Comparison of ENCODE assay signal across 28 cellular contexts in the genomic region with DNA sequence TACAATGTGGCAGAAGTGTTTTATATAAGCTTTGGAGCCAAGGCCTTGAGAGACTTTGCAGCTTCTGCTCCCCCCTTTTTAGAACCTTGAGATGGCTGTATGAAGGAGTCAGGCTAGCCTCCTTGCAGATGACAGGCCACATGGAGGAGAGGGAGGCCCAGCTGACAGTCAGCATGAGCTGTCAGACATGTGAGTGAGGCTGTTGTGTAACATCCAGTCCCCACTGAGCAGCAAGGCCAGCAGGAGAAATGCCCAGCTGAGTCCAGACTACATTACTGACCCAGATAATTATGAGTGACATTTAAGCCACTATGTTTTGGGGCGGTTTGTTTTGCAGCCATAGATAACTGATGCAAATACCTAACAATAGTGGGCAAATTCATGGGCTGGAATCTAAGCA.
DNase-seq lines count a peak whose midpoint lies in the region; FAIRE-seq and TF ChIP-seq lines count a peak whose summit lies in the region.
"Had no signal": no experiment of that assay in that cellular context is flagged by ENCODE, and none has a peak within 500 bp of the region (broad histone marks: within the 10 kb centered on the region; RNA-seq: fewer than 3 reads in every experiment).

No MANE protein-coding gene starts in this region.

- H3K4me1 Mint-ChIP-seq in astrocyte (ENCODE audit: low read depth, unreplicated experiment): no peaks in the 10 kb centered on the region
- no peaks in the 10 kb centered on the region for H3K4me1 Mint-ChIP-seq in Caco-2 (ENCODE audit: low read depth, unreplicated experiment)
- H3K4me1 Mint-ChIP-seq: activated naive CD8-positive, alpha-beta T cell treated with anti-CD3 and anti-CD28 coated beads, Interleukin-2, amount 50 U/mL, for 24 hours; stimulated activated naive B cell treated with anti-CD40 and anti-IgM and Interleukin-4, amounts not matched to agents 10 μg/mL and 1 μg/mL and 100 μg/mL, for 72 hours had no signal

- H4K20me1 ChIP-seq in astrocyte (ENCODE audit: insufficient read depth, low read length): no peaks in the 10 kb centered on the region

- no peak overlapping the region for H3K27ac ChIP-seq in astrocyte (ENCODE audit: low read depth, low read length)
- H3K27ac ChIP-seq: epithelial cell of prostate, skin epidermis, suprapubic skin had no signal

- H3K4me1 ChIP-seq in astrocyte (ENCODE audit: insufficient read depth, low read length) (peaks cover 6% of the 10 kb centered on the region), Caco-2 (no peaks in the 10 kb centered on the region)
- H3K4me1 ChIP-seq: BE2C, suprapubic skin had no signal

- H3K27me3 Mint-ChIP-seq in astrocyte (ENCODE audit: low read depth, unreplicated experiment): no peaks in the 10 kb centered on the region
- peaks cover 2% of the 10 kb centered on the region for H3K27me3 Mint-ChIP-seq in Caco-2 (ENCODE audit: insufficient read depth, unreplicated experiment)
- H3K27me3 Mint-ChIP-seq: activated CD4-positive, alpha-beta memory T cell treated with anti-CD3 and anti-CD28 coated beads for 36 hours; activated naive CD8-positive, alpha-beta T cell treated with anti-CD3 and anti-CD28 coated beads, Interleukin-2, amount 50 U/mL, for 24 hours had no signal

- FAIRE-seq in HTR-8/SVneo (lab: Jason Lieb, UNC): peak; percentile 70
- FAIRE-seq in astrocyte (lab: Jason Lieb, UNC): peak; percentile 75
- FAIRE-seq: colon, frontal cortex, GM12891 had no signal

- H3K27ac Mint-ChIP-seq in astrocyte (ENCODE audit: unreplicated experiment): no peak overlapping the region
- no peak overlapping the region for H3K27ac Mint-ChIP-seq in Caco-2 (ENCODE audit: unreplicated experiment)
- H3K27ac Mint-ChIP-seq: activated CD4-positive, alpha-beta memory T cell treated with anti-CD3 and anti-CD28 coated beads for 36 hours; activated naive CD8-positive, alpha-beta T cell treated with anti-CD3 and anti-CD28 coated beads, Interleukin-2, amount 50 U/mL, for 24 hours; stimulated activated naive B cell treated with anti-CD40 and anti-IgM and Interleukin-4, amounts not matched to agents 10 μg/mL and 1 μg/mL and 100 μg/mL, for 72 hours had no signal

- DNase-seq in HTR-8/SVneo (ENCODE audit: insufficient read length, low spot score): peak; percentile 8
- DNase-seq in astrocyte (ENCODE audit: low read depth): no peak
- DNase-seq in fibroblast of peridontal ligament (ENCODE audit: extremely low read depth): peak; percentile 39
- DNase-seq in renal cortical epithelial cell (ENCODE audit: low read depth): peak; percentile 12
- DNase-seq in Caco-2: no peak
- DNase-seq in activated CD4-positive, alpha-beta T cell treated with anti-CD3 and anti-CD28 coated beads for 1 hour: no peak
- no peak for DNase-seq in GM10266 (ENCODE audit: extremely low spot score)
- DNase-seq: ACHN; activated CD4-positive, alpha-beta memory T cell treated with anti-CD3 and anti-CD28 coated beads for 36 hours; activated CD4-positive, CD25-positive, alpha-beta regulatory T cell treated with anti-CD3 and anti-CD28 coated beads, Interleukin-2, amount 50 U/mL, for 72 hours; activated naive CD4-positive, alpha-beta T cell; activated naive CD8-positive, alpha-beta T cell treated with anti-CD3 and anti-CD28 coated beads, Interleukin-2, amount 50 U/mL, for 24 hours; BE2C; DMS153; HCEC 1CT; hippocampal formation; NCI-H146; NCI-H345; NCI-H748 treated with DMSO at 0.1 percent for 48 hours; SHP77; stimulated activated naive B cell treated with anti-CD40 and anti-IgM and Interleukin-4, amounts not matched to agents 10 μg/mL and 1 μg/mL and 100 μg/mL, for 72 hours; T-helper 2 cell had no signal

- no peak overlapping the region for H2AFZ ChIP-seq in astrocyte (ENCODE audit: low read depth, low read length)

- no peak overlapping the region for H3K4me3 ChIP-seq in astrocyte (ENCODE audit: insufficient read depth, low read depth, low read length)
- H3K4me3 ChIP-seq in Caco-2 (ENCODE audit: low read depth, low read length): no peak overlapping the region
- H3K4me3 ChIP-seq: skin epidermis, suprapubic skin had no signal

- BruUV-seq in Caco-2 (replicated peaks; lab: Mats Ljungman, UMichigan): no TSS peak

- intact Hi-C loops in Caco-2 (cut with micrococcal nuclease; ENCODE audit: unreplicated experiment): no loop called here

- no peaks in the 10 kb centered on the region for H3K9me3 Mint-ChIP-seq in astrocyte (ENCODE audit: unreplicated experiment)
- no peaks in the 10 kb centered on the region for H3K9me3 Mint-ChIP-seq in Caco-2 (ENCODE audit: unreplicated experiment)
- H3K9me3 Mint-ChIP-seq: activated CD4-positive, alpha-beta memory T cell treated with anti-CD3 and anti-CD28 coated beads for 36 hours; activated naive CD8-positive, alpha-beta T cell treated with anti-CD3 and anti-CD28 coated beads, Interleukin-2, amount 50 U/mL, for 24 hours had no signal

- CTCF ChIA-PET in Caco-2 (lab: Charles Lee): no interaction called here

- H3K27me3 ChIP-seq in astrocyte (ENCODE audit: insufficient read depth, low read length) (no peaks in the 10 kb centered on the region), Caco-2 (replicated peaks; ENCODE audit: control insufficient read depth, insufficient read depth, low read length) (no peaks in the 10 kb centered on the region)
- H3K27me3 ChIP-seq: BE2C, suprapubic skin had no signal

- H3K79me2 ChIP-seq in astrocyte (ENCODE audit: insufficient read depth, low read length): no peaks in the 10 kb centered on the region

- TF ChIP-seq CTCF in astrocyte (IDR thresholded peaks at IDR 0.05; ENCODE audit: insufficient read depth, low read depth, low read length) (no peak), Caco-2 (IDR thresholded peaks at IDR 0.05; ENCODE audit: insufficient read depth in 1 of 2, low read depth in 1 of 2, low read length in 1 of 2, severe bottlenecking in 1 of 2, unreplicated experiment in 1 of 2) (no peak), GM10266 (IDR thresholded peaks at IDR 0.05; ENCODE audit: control insufficient read depth, insufficient read depth, low read depth, missing control alignments) (no peak)

- H3K4me3 Mint-ChIP-seq in astrocyte (ENCODE audit: unreplicated experiment): no peak overlapping the region
- H3K4me3 Mint-ChIP-seq in Caco-2 (ENCODE audit: unreplicated experiment): no peak overlapping the region
- H3K4me3 Mint-ChIP-seq: activated CD4-positive, alpha-beta memory T cell treated with anti-CD3 and anti-CD28 coated beads for 36 hours; activated naive CD8-positive, alpha-beta T cell treated with anti-CD3 and anti-CD28 coated beads, Interleukin-2, amount 50 U/mL, for 24 hours; stimulated activated naive B cell treated with anti-CD40 and anti-IgM and Interleukin-4, amounts not matched to agents 10 μg/mL and 1 μg/mL and 100 μg/mL, for 72 hours had no signal

- H3K9me3 ChIP-seq in astrocyte (ENCODE audit: insufficient read depth, low read depth, low read length): no peaks in the 10 kb centered on the region
- no peaks in the 10 kb centered on the region for H3K9me3 ChIP-seq in Caco-2
- H3K9me3 ChIP-seq: BE2C, suprapubic skin had no signal

- H3K9ac ChIP-seq in astrocyte (ENCODE audit: low read length): no peak overlapping the region

- H3K36me3 ChIP-seq in astrocyte (ENCODE audit: insufficient read depth, low read length) (no peaks in the 10 kb centered on the region), Caco-2 (ENCODE audit: control insufficient read depth, insufficient read depth, low read length) (no peaks in the 10 kb centered on the region)
- H3K36me3 ChIP-seq: BE2C, suprapubic skin had no signal

- H3K36me3 Mint-ChIP-seq in astrocyte (ENCODE audit: low read depth, unreplicated experiment) (no peaks in the 10 kb centered on the region), Caco-2 (ENCODE audit: insufficient read depth, unreplicated experiment) (no peaks in the 10 kb centered on the region)
- H3K36me3 Mint-ChIP-seq: activated CD4-positive, alpha-beta memory T cell treated with anti-CD3 and anti-CD28 coated beads for 36 hours; stimulated activated naive B cell treated with anti-CD40 and anti-IgM and Interleukin-4, amounts not matched to agents 10 μg/mL and 1 μg/mL and 100 μg/mL, for 72 hours had no signal

- POLR2A ChIA-PET in Caco-2 (lab: Charles Lee): no interaction called here

- no peak overlapping the region for H3K4me2 ChIP-seq in astrocyte (ENCODE audit: low read length)

Comparison
In these comparisons a context has a peak if more than half of its experiments do, and no peak if none do; other contexts are left out.
1. DNase-seq: peak in HTR-8/SVneo (single experiment), fibroblast of peridontal ligament (single experiment) and renal cortical epithelial cell (single experiment); none in astrocyte (single experiment), Caco-2 (0 of 2), activated CD4-positive, alpha-beta T cell treated with anti-CD3 and anti-CD28 coated beads for 1 hour (single experiment) and GM10266 (single experiment).